In genomic region chr4:139609647-139610046, GRCh38 we compare ENCODE assay signal across 1 cellular context.
A peak's percentile ranks its signal among the peaks of the same experiment; 100 is the strongest.
TF ChIP-seq lines count a peak whose summit lies in the region.

No MANE protein-coding gene starts in this region.

TF ChIP-seq in IMR-90, 13 proteins besides CTCF, POLR2A, EP300 and RAD21:
- TF ChIP-seq FOS (IDR thresholded peaks at IDR 0.05; ENCODE audit: low read depth, low read length), result peak; percentile 52; the same call in 1 of the 2 replicates
- no peak for TF ChIP-seq CHD1 (IDR thresholded peaks at IDR 0.05; ENCODE audit: low read depth, low read length)
- TF ChIP-seq MAFK (IDR thresholded peaks at IDR 0.05; ENCODE audit: low read depth, low read length), result peak; percentile 52
- TF ChIP-seq USF2 (IDR thresholded peaks at IDR 0.05; ENCODE audit: low read depth, low read length), result no peak
- no peak for TF ChIP-seq RFX5 (IDR thresholded peaks at IDR 0.05; ENCODE audit: low read depth, low read length)
- TF ChIP-seq ELK1 (IDR thresholded peaks at IDR 0.05; ENCODE audit: borderline replicate concordance, low read depth, low read length), result no peak
- TF ChIP-seq MAZ (IDR thresholded peaks at IDR 0.05; ENCODE audit: borderline replicate concordance, low read depth, low read length), result no peak
